ENCODE assay signal across 8 cellular contexts in genomic region chr4:30721353-30722091, GRCh38. TPM values are rescaled to one million over a fixed set of nuclear protein-coding genes. Genes with fewer than 3 reads are reported as not detected.
DNase-seq lines count a peak whose midpoint lies in the region; ATAC-seq and TF ChIP-seq lines count a peak whose summit lies in the region.

No MANE protein-coding gene starts in this region.

- peak overlapping the region; percentile 86 for H3K9ac ChIP-seq in trophoblast cell (ENCODE audit: low read length)

- no peak overlapping the region for H4K91ac ChIP-seq in trophoblast cell (ENCODE audit: low read depth, low read length)

- H3K27me3 ChIP-seq in WERI-Rb-1 (ENCODE audit: insufficient read depth, low read depth, severe bottlenecking) (peaks cover 42% of the 10 kb centered on the region), cardiac muscle cell (no peaks in the 10 kb centered on the region), trophoblast cell (ENCODE audit: insufficient read depth, low read length) (peaks cover 10% of the 10 kb centered on the region)

- H2BK5ac ChIP-seq in trophoblast cell (ENCODE audit: low read depth, low read length, poor library complexity): peak overlapping the region; percentile 5

- peak overlapping the region; percentile 38 for H3K14ac ChIP-seq in trophoblast cell (ENCODE audit: low read length)

- peak overlapping the region; percentile 68 for H3K18ac ChIP-seq in trophoblast cell (ENCODE audit: low read length)

- no peak for ATAC-seq in GM18858 (IDR thresholded peaks at IDR 0.05; ENCODE audit: unreplicated experiment)

- no peak; the same call in 1 of the 2 replicates for TF ChIP-seq CTCF in WERI-Rb-1 (IDR thresholded peaks at IDR 0.05; ENCODE audit: low read depth, low read length)
- TF ChIP-seq CTCF in cardiac muscle cell (IDR thresholded peaks at IDR 0.05; ENCODE audit: low read depth, low read length): no peak

- H3K79me1 ChIP-seq in trophoblast cell (ENCODE audit: low read length): peaks cover 46% of the 10 kb centered on the region

- peak overlapping the region; percentile 9 for H3K4ac ChIP-seq in trophoblast cell (ENCODE audit: low read depth, low read length)

- peaks cover 32% of the 10 kb centered on the region for H3K79me2 ChIP-seq in trophoblast cell (ENCODE audit: control insufficient read depth, insufficient read depth, low read length, poor library complexity)

- H3K9me3 ChIP-seq in WERI-Rb-1 (ENCODE audit: severe bottlenecking) (peaks cover 2% of the 10 kb centered on the region), cardiac muscle cell (ENCODE audit: low read depth) (no peaks in the 10 kb centered on the region), trophoblast cell (ENCODE audit: insufficient read depth, low read depth, low read length) (peaks cover 5% of the 10 kb centered on the region)

- peak overlapping the region; percentile 27 for H2AFZ ChIP-seq in trophoblast cell (ENCODE audit: insufficient read depth, low read length, poor library complexity)

- DNase-seq in NCI-H345 (lab: John Stamatoyannopoulos, UW) (peak; percentile 43), NCI-H345 treated with DMSO at 0.1 percent for 48 hours (lab: John Stamatoyannopoulos, UW; ENCODE audit: unreplicated experiment) (no peak), WERI-Rb-1 (peak; percentile 62), cardiac muscle cell (ENCODE audit: low read depth in 1 of 2, low spot score in 1 of 2) (peak; percentile 39 to 79), trophoblast cell (no peak), pons (ENCODE audit: low spot score) (no peak), NCI-H226 (no peak)

- H3K23ac ChIP-seq in trophoblast cell (ENCODE audit: low read length): peak overlapping the region; percentile 47

- no peaks in the 10 kb centered on the region for H3K4me1 ChIP-seq in cardiac muscle cell (ENCODE audit: low read depth)
- H3K4me1 ChIP-seq in trophoblast cell (ENCODE audit: control insufficient read depth in 1 of 2, insufficient read depth in 2 of 2, low read length in 2 of 2): peaks cover 11 to 14% of the 10 kb centered on the region in 2 experiments

- no peaks in the 10 kb centered on the region for H3K36me3 ChIP-seq in WERI-Rb-1
- no peaks in the 10 kb centered on the region for H3K36me3 ChIP-seq in cardiac muscle cell
- peaks cover 15 to 22% of the 10 kb centered on the region in 2 experiments for H3K36me3 ChIP-seq in trophoblast cell (ENCODE audit: control insufficient read depth in 1 of 2, insufficient read depth in 2 of 2, low read length in 2 of 2)

- H2BK120ac ChIP-seq in trophoblast cell (ENCODE audit: insufficient read depth, low read length, poor library complexity): no peak overlapping the region

- WGBS in trophoblast cell (ENCODE audit: extremely low coverage, insufficient coverage, insufficient read length): no CpG with 5 or more reads among the region's 86 CpGs

- H2BK12ac ChIP-seq in trophoblast cell (ENCODE audit: low read length): no peak overlapping the region

- H3K4me3 ChIP-seq in WERI-Rb-1 (ENCODE audit: low read depth, low read length) (peak overlapping the region; percentile 59), cardiac muscle cell (peak overlapping the region; percentile 92), trophoblast cell (ENCODE audit: low read depth, low read length) (peak overlapping the region; percentile 90)

- H2AK5ac ChIP-seq in trophoblast cell (ENCODE audit: low read length): no peak overlapping the region

- no peak overlapping the region for H4K12ac ChIP-seq in trophoblast cell (ENCODE audit: low read depth, low read length)

- H4K8ac ChIP-seq in trophoblast cell (ENCODE audit: low read depth, low read length): peak overlapping the region; percentile 32

- H3K4me2 ChIP-seq in trophoblast cell (ENCODE audit: low read length): peak overlapping the region; percentile 90

- H3K27ac ChIP-seq in WERI-Rb-1: no peak overlapping the region
- H3K27ac ChIP-seq in cardiac muscle cell: peak overlapping the region; percentile 88
- no peak overlapping the region for H3K27ac ChIP-seq in trophoblast cell (ENCODE audit: low read depth, low read length)

RNA-seq across cellular contexts. Expression of gene PCDH7, which starts 1.4 kb away (rescaled TPM):
- 146 and 206 TPM in 2 replicates for total RNA-seq in cardiac muscle cell
- polyA plus RNA-seq in cardiac muscle cell: 56.2 and 79.7 TPM in 2 replicates
- 28.5 and 30.7 TPM in 2 replicates for polyA plus RNA-seq in trophoblast cell (2013)

Comparison
In these comparisons a context has a peak if more than half of its experiments do, and no peak if none do; other contexts are left out.
1. DNase-seq: peak in NCI-H345 (single experiment), WERI-Rb-1 (single experiment) and cardiac muscle cell (2 of 2); none in NCI-H345 treated with DMSO at 0.1 percent for 48 hours (single experiment), trophoblast cell (0 of 2), pons (single experiment) and NCI-H226 (single experiment).
2. Peak in every context shown above with its lines, with median percentiles within 50 percentile points of each other: H3K4me3 ChIP-seq.